18 cellular contexts compared by ENCODE assay signal in genomic region chr2:213266421-213266820, GRCh38. TPM values are rescaled to one million over a fixed set of nuclear protein-coding genes. Genes with fewer than 3 reads are reported as not detected.
A peak's percentile ranks its signal among the peaks of the same experiment; 100 is the strongest.
DNase-seq lines count a peak whose midpoint lies in the region; ATAC-seq, FAIRE-seq and TF ChIP-seq lines count a peak whose summit lies in the region.
"Had no signal": no experiment of that assay in that cellular context is flagged by ENCODE, and none has a peak within 500 bp of the region (broad histone marks: within the 10 kb centered on the region; RNA-seq: fewer than 3 reads in every experiment).

No MANE protein-coding gene starts in this region.

- no peaks in the 10 kb centered on the region for H3K23me2 ChIP-seq in H1 (ENCODE audit: low read depth, low read length)

- H3K4me2 ChIP-seq in HepG2 (ENCODE audit: low read depth, low read length) = 0 out of 2 replicates have a peak overlapping the region, but pooled peaks have one; percentile 6
- H3K4me2 ChIP-seq in H1 (ENCODE audit: insufficient read depth in 1 of 2, low read depth in 2 of 2, low read length in 2 of 2) = no peak overlapping the region
- H3K4me2 ChIP-seq: KMS-11 had no signal

- H3K27ac ChIP-seq in HepG2 (ENCODE audit: extremely low read length, insufficient read depth, low read length) = no peak overlapping the region
- H3K27ac ChIP-seq in right lobe of liver = no peak overlapping the region
- H3K27ac ChIP-seq in H1 (ENCODE audit: low read depth, low read length) = no peak overlapping the region
- H3K27ac ChIP-seq in aorta (ENCODE audit: low read depth in 1 of 2, low read length in 2 of 2) = no peak overlapping the region
- H3K27ac ChIP-seq: KMS-11 had no signal

- H3K79me2 ChIP-seq in HepG2 (ENCODE audit: insufficient read depth, low read length) (no peaks in the 10 kb centered on the region), H1 (ENCODE audit: control insufficient read depth in 1 of 2, insufficient read depth in 2 of 2, low read length in 2 of 2) (no peaks in the 10 kb centered on the region)

- H4K91ac ChIP-seq in H1 (replicated peaks; ENCODE audit: insufficient read length, low read length) = no peak overlapping the region

- H2BK20ac ChIP-seq in H1 (ENCODE audit: low read length) = no peak overlapping the region

- H2AK5ac ChIP-seq in H1 (ENCODE audit: low read depth, low read length) = no peak overlapping the region

- no peaks in the 10 kb centered on the region for H3K27me3 Mint-ChIP-seq in neural crest cell (ENCODE audit: low read depth)
- no peaks in the 10 kb centered on the region for H3K27me3 Mint-ChIP-seq in activated T-helper 1 cell treated with anti-CD3 and anti-CD28 coated beads, Interleukin-12 subunit alpha, Interleukin-12 subunit beta, Interleukin-2, Interleukin-4 antibody, amounts not matched to agents 30 ng/mL and 10 ng/mL and 1 ng/mL, durations not matched to agents 14 hours and 24 hours and 36 hours (ENCODE audit: insufficient read depth)

- H3K4ac ChIP-seq in H1 (replicated peaks; ENCODE audit: insufficient read length, low read depth, low read length) = no peak overlapping the region

- no peak overlapping the region for H4K8ac ChIP-seq in H1 (ENCODE audit: extremely low read depth, insufficient read depth, low read length)

- no peak for FAIRE-seq in HepG2 (lab: Jason Lieb, UNC)
- no peak for FAIRE-seq in H1 (lab: Jason Lieb, UNC)
- FAIRE-seq: GM12891, GM19239 had no signal

- H2BK120ac ChIP-seq in H1 (replicated peaks; ENCODE audit: low read depth, low read length) = no peak overlapping the region

- TF ChIP-seq POLR2A in HepG2 (IDR thresholded peaks at IDR 0.05; ENCODE audit: insufficient read depth in 1 of 2, low read depth in 2 of 2, low read length in 2 of 2) (no peak), right lobe of liver (IDR thresholded peaks at IDR 0.05) (no peak), H1 (IDR thresholded peaks at IDR 0.05; ENCODE audit: control extremely low read depth in 1 of 2, low read depth in 2 of 2, low read length in 2 of 2) (no peak)

- peaks cover 15% of the 10 kb centered on the region; the same call in 1 of the 2 replicates for H3K4me1 ChIP-seq in HepG2 (ENCODE audit: insufficient read depth, low read length)
- H3K4me1 ChIP-seq in right lobe of liver = no peaks in the 10 kb centered on the region
- H3K4me1 ChIP-seq in H1 (replicated peaks in 1 of 4; ENCODE audit: control insufficient read depth in 3 of 4, insufficient read depth in 4 of 4, low read length in 3 of 4) = no peaks in the 10 kb centered on the region; a peak in 1 of 7 replicates
- H3K4me1 ChIP-seq in aorta (ENCODE audit: control insufficient read depth in 1 of 2, insufficient read depth in 2 of 2, low read length in 2 of 2) = no peaks in the 10 kb centered on the region

- H3K56ac ChIP-seq in H1 (replicated peaks; ENCODE audit: insufficient read length, low read depth, low read length) = no peak overlapping the region

- H3K4me3 ChIP-seq in HepG2 (replicated peaks in 1 of 3; ENCODE audit: insufficient read depth in 1 of 3, low read depth in 2 of 3, low read length in 3 of 3) (no peak overlapping the region), right lobe of liver (no peak overlapping the region), H1 (ENCODE audit: extremely low read depth in 1 of 4, insufficient read depth in 2 of 4, low read depth in 3 of 4, low read length in 4 of 4) (no peak overlapping the region), aorta (ENCODE audit: low read length in 2 of 2) (no peak overlapping the region)

- no peak overlapping the region for H2BK12ac ChIP-seq in H1 (ENCODE audit: low read depth, low read length)

- H3K9me3 ChIP-seq in HepG2 (ENCODE audit: low read length) (no peaks in the 10 kb centered on the region), right lobe of liver (no peaks in the 10 kb centered on the region), H1 (ENCODE audit: insufficient read depth in 2 of 2, low read depth in 1 of 2, low read length in 1 of 2) (no peaks in the 10 kb centered on the region), aorta (ENCODE audit: control insufficient read depth, low read length) (no peaks in the 10 kb centered on the region)

- peak overlapping the region; percentile 27 for H3K27ac Mint-ChIP-seq in neural crest cell (ENCODE audit: unreplicated experiment)
- no peak overlapping the region for H3K27ac Mint-ChIP-seq in activated T-helper 1 cell treated with anti-CD3 and anti-CD28 coated beads, Interleukin-12 subunit alpha, Interleukin-12 subunit beta, Interleukin-2, Interleukin-4 antibody, amounts not matched to agents 30 ng/mL and 10 ng/mL and 1 ng/mL, durations not matched to agents 14 hours and 24 hours and 36 hours
- H3K27ac Mint-ChIP-seq: CD4-positive, alpha-beta memory T cell had no signal

- H2BK15ac ChIP-seq in H1 (ENCODE audit: low read length) = 0 out of 2 replicates have a peak overlapping the region, but pooled peaks have one; percentile 72

- H3K36me3 Mint-ChIP-seq in neural crest cell (ENCODE audit: low read depth) = no peaks in the 10 kb centered on the region
- H3K36me3 Mint-ChIP-seq in activated T-helper 1 cell treated with anti-CD3 and anti-CD28 coated beads, Interleukin-12 subunit alpha, Interleukin-12 subunit beta, Interleukin-2, Interleukin-4 antibody, amounts not matched to agents 30 ng/mL and 10 ng/mL and 1 ng/mL, durations not matched to agents 14 hours and 24 hours and 36 hours (ENCODE audit: low read depth) = no peaks in the 10 kb centered on the region
- H3K36me3 Mint-ChIP-seq: CD4-positive, alpha-beta memory T cell had no signal

- 75% methylated on average over 2 of the region's 2 CpGs for WGBS in HepG2 (ENCODE audit: low lambda C conversion rate)
- WGBS in right lobe of liver (ENCODE audit: insufficient coverage, low coverage, low lambda C conversion rate, missing lambda C conversion rate) = no CpG with 5 or more reads among the region's 2 CpGs
- 86% methylated on average over 2 of the region's 2 CpGs; no CpG with 5 or more reads in 1 of the 2 experiments for WGBS in H1 (ENCODE audit: extremely low coverage in 1 of 2, insufficient coverage in 1 of 2, insufficient read length in 1 of 2, insufficient replicate concordance in 2 of 2, low coverage in 1 of 2, low lambda C conversion rate in 2 of 2, missing lambda C conversion rate in 1 of 2), 2 experiments
- 71 to 76% methylated on average over 2 of the region's 2 CpGs for WGBS in aorta, 2 donors

- H4K20me1 ChIP-seq in HepG2 (ENCODE audit: insufficient read depth, low read length) = no peaks in the 10 kb centered on the region
- no peaks in the 10 kb centered on the region for H4K20me1 ChIP-seq in H1 (replicated peaks in 1 of 2; ENCODE audit: control insufficient read depth in 1 of 2, insufficient read depth in 2 of 2, low read length in 2 of 2)

- H3K9me3 Mint-ChIP-seq in neural crest cell = no peaks in the 10 kb centered on the region
- no peaks in the 10 kb centered on the region for H3K9me3 Mint-ChIP-seq in activated T-helper 1 cell treated with anti-CD3 and anti-CD28 coated beads, Interleukin-12 subunit alpha, Interleukin-12 subunit beta, Interleukin-2, Interleukin-4 antibody, amounts not matched to agents 30 ng/mL and 10 ng/mL and 1 ng/mL, durations not matched to agents 14 hours and 24 hours and 36 hours
- H3K9me3 Mint-ChIP-seq: CD4-positive, alpha-beta memory T cell had no signal

- TF ChIP-seq RAD21 in HepG2 (CRISPR knock-in tag; IDR thresholded peaks at IDR 0.05) = no peak
- TF ChIP-seq RAD21 in H1 (IDR thresholded peaks at IDR 0.05 in 1 of 2, conservative IDR thresholded peaks at IDR 0.05 in 1 of 2; ENCODE audit: low read depth in 2 of 2, low read length in 2 of 2) = no peak

- no peaks in the 10 kb centered on the region for H3K4me1 Mint-ChIP-seq in neural crest cell
- H3K4me1 Mint-ChIP-seq in activated T-helper 1 cell treated with anti-CD3 and anti-CD28 coated beads, Interleukin-12 subunit alpha, Interleukin-12 subunit beta, Interleukin-2, Interleukin-4 antibody, amounts not matched to agents 30 ng/mL and 10 ng/mL and 1 ng/mL, durations not matched to agents 14 hours and 24 hours and 36 hours (ENCODE audit: low read depth) = no peaks in the 10 kb centered on the region
- H3K4me1 Mint-ChIP-seq: CD4-positive, alpha-beta memory T cell had no signal

- H4K5ac ChIP-seq in H1 (ENCODE audit: insufficient read length, low read depth, low read length) = no peak overlapping the region

- ATAC-seq in HepG2 (peak; percentile 67), right lobe of liver (no peak), aorta (ENCODE audit: low FRiP score) (no peak)

- H3K18ac ChIP-seq in H1 (ENCODE audit: extremely low read depth, low read length) = no peak overlapping the region

- BruUV-seq in HepG2 (replicated peaks; lab: Mats Ljungman, UMichigan) = no TSS peak

- H3K9ac ChIP-seq in HepG2 (ENCODE audit: insufficient read depth, low read depth, low read length) (no peak overlapping the region), H1 (replicated peaks in 1 of 4; ENCODE audit: extremely low read depth in 1 of 4, low read depth in 3 of 4, low read length in 3 of 4) (no peak overlapping the region)
- H3K9ac ChIP-seq: KMS-11 had no signal

- H3K14ac ChIP-seq in H1 (ENCODE audit: insufficient read length) = no peak overlapping the region

- intact Hi-C loops in HepG2 (cut with micrococcal nuclease; ENCODE audit: unreplicated experiment) = no loop called here
- intact Hi-C loops in right lobe of liver (cut with DNase I) = no loop called here
- intact Hi-C loops in aorta (cut with DNase I) = no loop called here
- intact Hi-C loops in activated T-helper 1 cell treated with anti-CD3 and anti-CD28 coated beads, Interleukin-12 subunit alpha, Interleukin-12 subunit beta, Interleukin-2, Interleukin-4 antibody, amounts not matched to agents 30 ng/mL and 10 ng/mL and 1 ng/mL, durations not matched to agents 14 hours and 24 hours and 36 hours (cut with micrococcal nuclease) = no loop called here

- no peaks in the 10 kb centered on the region for H3K79me1 ChIP-seq in H1 (ENCODE audit: low read depth, low read length)

- no peak overlapping the region for H2BK5ac ChIP-seq in H1 (ENCODE audit: low read depth, low read length)

- DNase-seq in HepG2 (ENCODE audit: low spot score) (no peak), right lobe of liver (no peak), H1 (ENCODE audit: low read depth in 1 of 2, low spot score in 2 of 2) (no peak), neural crest cell (ENCODE audit: low read depth, low spot score) (no peak), aorta (no peak), HuH-7.5 (ENCODE audit: low spot score) (no peak)
- no peak for DNase-seq in activated T-helper 1 cell treated with anti-CD3 and anti-CD28 coated beads, Interleukin-12 subunit alpha, Interleukin-12 subunit beta, Interleukin-2, Interleukin-4 antibody, amounts not matched to agents 30 ng/mL and 10 ng/mL and 1 ng/mL, durations not matched to agents 14 hours and 24 hours and 36 hours (ENCODE audit: low spot score)
- DNase-seq: Calu3; CD4-positive, alpha-beta memory T cell; EL; GOT3; NCI-H1417 treated with DMSO at 0.1 percent for 48 hours; NCI-H187 treated with DMSO at 0.1 percent for 48 hours; NCI-H345; NCI-H524 treated with DMSO at 0.1 percent for 48 hours had no signal

- H3K27me3 ChIP-seq in HepG2 (ENCODE audit: control insufficient read depth in 1 of 2, insufficient read depth in 2 of 2, low read length in 2 of 2) (peaks cover 0 to 9% of the 10 kb centered on the region in 2 experiments; a peak in 2 of 5 replicates), right lobe of liver (no peaks in the 10 kb centered on the region), H1 (replicated peaks in 1 of 4; ENCODE audit: control insufficient read depth in 3 of 4, extremely low read depth in 1 of 4, insufficient read depth in 3 of 4, low read length in 3 of 4) (no peaks in the 10 kb centered on the region), aorta (ENCODE audit: control insufficient read depth in 1 of 2, insufficient read depth in 2 of 2, low read length in 1 of 2) (no peaks in the 10 kb centered on the region)

- H3K4me3 Mint-ChIP-seq in neural crest cell = no peak overlapping the region
- no peak overlapping the region for H3K4me3 Mint-ChIP-seq in activated T-helper 1 cell treated with anti-CD3 and anti-CD28 coated beads, Interleukin-12 subunit alpha, Interleukin-12 subunit beta, Interleukin-2, Interleukin-4 antibody, amounts not matched to agents 30 ng/mL and 10 ng/mL and 1 ng/mL, durations not matched to agents 14 hours and 24 hours and 36 hours
- H3K4me3 Mint-ChIP-seq: CD4-positive, alpha-beta memory T cell had no signal

- H2AFZ ChIP-seq in HepG2 (ENCODE audit: low read length) (peak overlapping the region; percentile 47), H1 (ENCODE audit: low read length) (peak overlapping the region; percentile 49; the same call in 1 of the 2 replicates)

- TF ChIP-seq EP300 in HepG2 (IDR thresholded peaks at IDR 0.05; ENCODE audit: low read depth in 2 of 2, low read length in 2 of 2) (no peak), HepG2 (CRISPR knock-in tag; IDR thresholded peaks at IDR 0.05; ENCODE audit: borderline replicate concordance) (no peak), H1 (IDR thresholded peaks at IDR 0.05; ENCODE audit: borderline replicate concordance in 1 of 2, low read depth in 2 of 2, low read length in 2 of 2) (no peak)

- TF ChIP-seq CTCF in HepG2 (CRISPR knock-in tag; IDR thresholded peaks at IDR 0.05) = no peak
- TF ChIP-seq CTCF in right lobe of liver (IDR thresholded peaks at IDR 0.05) = no peak
- TF ChIP-seq CTCF in H1 (IDR thresholded peaks at IDR 0.05; ENCODE audit: control extremely low read depth in 1 of 3, insufficient read depth in 1 of 3, low read depth in 1 of 3, low read length in 3 of 3) = no peak
- no peak for TF ChIP-seq CTCF in neural crest cell (conservative IDR thresholded peaks at IDR 0.05)

- H3K36me3 ChIP-seq in HepG2 (replicated peaks in 1 of 2; ENCODE audit: control insufficient read depth in 1 of 2, insufficient read depth in 2 of 2, low read length in 2 of 2) (no peaks in the 10 kb centered on the region; a peak in 1 of 5 replicates), right lobe of liver (no peaks in the 10 kb centered on the region), H1 (ENCODE audit: control insufficient read depth in 2 of 4, insufficient read depth in 4 of 4, low read length in 3 of 4) (no peaks in the 10 kb centered on the region), aorta (ENCODE audit: control insufficient read depth in 1 of 2, insufficient read depth in 2 of 2, low read length in 1 of 2) (no peaks in the 10 kb centered on the region)

- CTCF ChIA-PET in HepG2 (lab: Yijun Ruan, JAX; ENCODE audit: low intra/inter-chr PET ratio, low total read pairs) = no interaction called here
- CTCF ChIA-PET in H1 (lab: Charles Lee; ENCODE audit: partially characterized antibody) = no interaction called here

- in situ Hi-C loops in HepG2 (cut with HindIII; ENCODE audit: extremely low pct_ligation_motif_present, low pct_unique_long_range_greater_than_20kb) = loop anchor here (25.0 kb wide), 1 partner anchor 1746 kb away; no protein-coding TSS in a partner anchor

- POLR2A ChIA-PET in HepG2 (lab: Yijun Ruan, JAX) = interaction anchor here (1.6 kb wide), 1 partner anchor 18 kb away, joined by 8 read pairs; the partner anchor contains the start of gene SPAG16
- POLR2A ChIA-PET in H1 (lab: Charles Lee; ENCODE audit: partially characterized antibody) = no interaction called here

- H3K23ac ChIP-seq in H1 (ENCODE audit: insufficient read length) = no peak overlapping the region

RNA-seq across cellular contexts. Expression of gene SPAG16, which starts 17.8 kb away (rescaled TPM):
- total RNA-seq in HepG2 (2016; rRNA removed; fragmentation: Illumina TruSeq; extraction: Trizol) (22.3 and 26.5 TPM in 2 replicates), right lobe of liver (10 to 100 TPM in 1 of 6 experiments, 1 to 10 TPM in 5; 7.2 to 15.3 (median 9.0) TPM), neural crest cell (28.8 and 29.0 TPM in 2 replicates), aorta (10 to 100 TPM; 23.7 to 24.5 TPM)
- total RNA-seq in HepG2 (2016; cell fraction: cytosol; rRNA removed; fragmentation: Illumina TruSeq; extraction: Trizol; ENCODE audit: low read depth) = 123 and 142 TPM in 2 replicates
- 24.8 and 24.9 TPM in 2 replicates for total RNA-seq in HepG2 (2016; cell fraction: insoluble cytoplasmic fraction; rRNA removed; fragmentation: Illumina TruSeq; extraction: Trizol)
- total RNA-seq in HepG2 (2016; cell fraction: membrane; rRNA removed; fragmentation: Illumina TruSeq; extraction: Trizol) = 41.1 and 45.7 TPM in 2 replicates
- 21.2 and 24.6 TPM in 2 replicates for total RNA-seq in HepG2 (2016; cell fraction: nucleus; rRNA removed; fragmentation: Illumina TruSeq; extraction: Trizol)
- polyA plus RNA-seq in HepG2 (2011; rRNA removed) (7.6 and 9.6 TPM in 2 replicates), H1 (2011; rRNA removed) (6.0 and 6.6 TPM in 2 replicates), aorta (10 to 100 TPM; 24.3 to 36.1 TPM)
- polyA plus RNA-seq in HepG2 (2011; cell fraction: cytosol; rRNA removed) = 8.1 and 9.2 TPM in 2 replicates
- 4.7 and 6.1 TPM in 2 replicates for polyA plus RNA-seq in HepG2 (2011; cell fraction: nucleus; rRNA removed)
- 10.5 and 15.9 TPM in 2 replicates for polyA plus RNA-seq in HepG2 (2012)
- polyA plus RNA-seq in HepG2 (2016; cell fraction: cytosol; fragmentation: Illumina TruSeq; extraction: Trizol; ENCODE audit: low read depth) = 7.2 and 9.7 TPM in 2 replicates
- polyA plus RNA-seq in HepG2 (2016; cell fraction: insoluble cytoplasmic fraction; fragmentation: Illumina TruSeq; extraction: Trizol; ENCODE audit: low read depth) = 25.7 and 30.8 TPM in 2 replicates
- 11.7 and 12.5 TPM in 2 replicates for polyA plus RNA-seq in HepG2 (2016; cell fraction: membrane; fragmentation: Illumina TruSeq; extraction: Trizol; ENCODE audit: low read depth)
- polyA plus RNA-seq in HepG2 (2016; cell fraction: nucleus; fragmentation: Illumina TruSeq; extraction: Trizol; ENCODE audit: insufficient read depth, low read depth) = 23.4 and 24.3 TPM in 2 replicates
- polyA minus RNA-seq in HepG2 (2011; rRNA and poly(A)+ RNA removed; ENCODE audit: low replicate concordance) = 1.3 and 3.1 TPM in 2 replicates
- polyA minus RNA-seq in HepG2 (2011; cell fraction: cytosol; rRNA and poly(A)+ RNA removed) = 10.3 and 11.1 TPM in 2 replicates
- 21.1 and 29.0 TPM in 2 replicates for polyA minus RNA-seq in HepG2 (2011; cell fraction: nucleus; rRNA and poly(A)+ RNA removed)
- total RNA-seq in H1 (2021; fragmentation: NEBNext Ultra II Directional; extraction: Animal tissue kit (Norgen Biotek cat#: 25700)) = 14.7 and 14.9 TPM in 2 replicates
- polyA plus RNA-seq in H1 (2011; cell fraction: cytosol; rRNA removed) = 14.3 TPM
- polyA plus RNA-seq in H1 (2011; cell fraction: nucleus; rRNA removed) = 5.7 TPM
- polyA plus RNA-seq in H1 (2012, experiment 1 of 2) = 9.2 to 12.9 TPM (median 10.3 TPM) in 4 replicates
- 2.7 TPM for polyA plus RNA-seq in H1 (2012, experiment 2 of 2)
- 17.1 TPM for polyA plus RNA-seq in H1 (2013, experiment 1 of 2)
- 18.3 TPM for polyA plus RNA-seq in H1 (2013, experiment 2 of 2)
- polyA minus RNA-seq in H1 (2011; rRNA and poly(A)+ RNA removed) = 4.4 and 5.8 TPM in 2 replicates
- polyA minus RNA-seq in H1 (2011; cell fraction: cytosol; rRNA and poly(A)+ RNA removed) = 14.4 TPM
- 18.8 TPM for polyA minus RNA-seq in H1 (2011; cell fraction: nucleus; rRNA and poly(A)+ RNA removed)
- total RNA-seq in activated T-helper 1 cell treated with anti-CD3 and anti-CD28 coated beads, Interleukin-12 subunit alpha, Interleukin-12 subunit beta, Interleukin-2, Interleukin-4 antibody, amounts not matched to agents 30 ng/mL and 10 ng/mL and 1 ng/mL, durations not matched to agents 14 hours and 24 hours and 36 hours = 7.3 TPM in 2 replicates
